Comparison of ENCODE assay signal across 13 cellular contexts in genomic region chr6:35473075-35473848, GRCh38. TPM values are rescaled to one million over a fixed set of nuclear protein-coding genes. Genes with fewer than 3 reads are reported as not detected.
DNase-seq lines count a peak whose midpoint lies in the region; ATAC-seq and TF ChIP-seq lines count a peak whose summit lies in the region.
"Had no signal": no experiment of that assay in that cellular context is flagged by ENCODE, and none has a peak within 500 bp of the region (broad histone marks: within the 10 kb centered on the region; RNA-seq: fewer than 3 reads in every experiment).

No MANE protein-coding gene starts in this region.

- H3K27ac ChIP-seq in smooth muscle cell (ENCODE audit: low read depth) = peak overlapping the region; percentile 28

- no peak for ATAC-seq in GM21723 (IDR thresholded peaks at IDR 0.05; ENCODE audit: unreplicated experiment)
- ATAC-seq in HG03565 (IDR thresholded peaks at IDR 0.05; ENCODE audit: unreplicated experiment) = no peak

- peaks cover 67% of the 10 kb centered on the region for H3K36me3 Mint-ChIP-seq in activated T-cell treated with anti-CD3 and anti-CD28 coated beads, Interleukin-2, amount 50 U/mL, for 24 hours (ENCODE audit: low read depth)
- peaks cover 31% of the 10 kb centered on the region for H3K36me3 Mint-ChIP-seq in HFFc6 (ENCODE audit: low read depth)

- peaks cover 4% of the 10 kb centered on the region for H3K36me3 ChIP-seq in smooth muscle cell (ENCODE audit: low read depth)

- H3K27me3 ChIP-seq in smooth muscle cell (ENCODE audit: low read depth) = no peaks in the 10 kb centered on the region
- H3K27me3 ChIP-seq: vagina had no signal

- no peaks in the 10 kb centered on the region for H3K9me3 Mint-ChIP-seq in activated T-cell treated with anti-CD3 and anti-CD28 coated beads, Interleukin-2, amount 50 U/mL, for 24 hours
- H3K9me3 Mint-ChIP-seq in HFFc6 = peaks cover 7% of the 10 kb centered on the region

- H3K9me3 ChIP-seq in smooth muscle cell (replicated peaks; ENCODE audit: low read depth) = no peaks in the 10 kb centered on the region
- H3K9me3 ChIP-seq: vagina had no signal

- WGBS in smooth muscle cell (ENCODE audit: low lambda C conversion rate) = 86% methylated on average over 9 of the region's 9 CpGs

- peak overlapping the region; percentile 55 for H3K4me3 Mint-ChIP-seq in activated T-cell treated with anti-CD3 and anti-CD28 coated beads, Interleukin-2, amount 50 U/mL, for 24 hours
- no peak overlapping the region for H3K4me3 Mint-ChIP-seq in HFFc6

- DNase-seq in activated T-cell treated with anti-CD3 and anti-CD28 coated beads, Interleukin-2, amount 50 U/mL, for 24 hours = peak; percentile 52
- DNase-seq in activated T-cell treated with anti-CD3 and anti-CD28 coated beads for 4 hours (no peak), HFFc6 (no peak), smooth muscle cell (lab: John Stamatoyannopoulos, UW; ENCODE audit: unreplicated experiment) (no peak), SW480 (ENCODE audit: low spot score) (no peak)
- DNase-seq in activated CD8-positive, alpha-beta memory T cell treated with anti-CD3 and anti-CD28 coated beads, Interleukin-2, amount 50 U/mL, for 48 hours = peak; percentile 78
- DNase-seq: activated naive CD4-positive, alpha-beta T cell had no signal

- peaks cover 26% of the 10 kb centered on the region for H3K79me2 ChIP-seq in smooth muscle cell (ENCODE audit: low read depth)

- H3K4me1 ChIP-seq in smooth muscle cell (ENCODE audit: low read depth) = peaks cover 14% of the 10 kb centered on the region

- H3K9ac ChIP-seq in smooth muscle cell (ENCODE audit: low read depth) = no peak overlapping the region

- H3K4me1 Mint-ChIP-seq in activated T-cell treated with anti-CD3 and anti-CD28 coated beads, Interleukin-2, amount 50 U/mL, for 24 hours (ENCODE audit: low read depth) = peaks cover 31% of the 10 kb centered on the region
- peaks cover 31% of the 10 kb centered on the region for H3K4me1 Mint-ChIP-seq in HFFc6 (ENCODE audit: low read depth)

- TF ChIP-seq CTCF in HFFc6 (IDR thresholded peaks at IDR 0.05) (no peak), smooth muscle cell (IDR thresholded peaks at IDR 0.05; ENCODE audit: borderline replicate concordance, insufficient read depth, poor library complexity, severe bottlenecking) (no peak)

- H3K4me2 ChIP-seq in smooth muscle cell = no peak overlapping the region

- H3F3A ChIP-seq in smooth muscle cell (ENCODE audit: low read depth) = peaks cover 38% of the 10 kb centered on the region

- H3K4me3 ChIP-seq in smooth muscle cell = no peak overlapping the region
- H3K4me3 ChIP-seq: GM23248, vagina had no signal

- H2AFZ ChIP-seq in smooth muscle cell (ENCODE audit: low read depth) = no peak overlapping the region
- H2AFZ ChIP-seq: GM23248 had no signal

- H3K27ac Mint-ChIP-seq in activated T-cell treated with anti-CD3 and anti-CD28 coated beads, Interleukin-2, amount 50 U/mL, for 24 hours = peak overlapping the region; percentile 99
- H3K27ac Mint-ChIP-seq in HFFc6 = peak overlapping the region; percentile 97

- peaks cover 63% of the 10 kb centered on the region for H4K20me1 ChIP-seq in smooth muscle cell (ENCODE audit: low read depth)

- no peaks in the 10 kb centered on the region for H3K27me3 Mint-ChIP-seq in activated T-cell treated with anti-CD3 and anti-CD28 coated beads, Interleukin-2, amount 50 U/mL, for 24 hours
- H3K27me3 Mint-ChIP-seq in HFFc6 (ENCODE audit: insufficient read depth) = peaks cover 28% of the 10 kb centered on the region

RNA-seq across cellular contexts. Expression of gene RPL10A, which starts 5.1 kb away (rescaled TPM):
- total RNA-seq in HFFc6 (2021; fragmentation: NEBNext Ultra II Directional; extraction: Animal tissue kit (Norgen Biotek cat#: 25700)) = 1,000 to 10,000 TPM; 1,220 to 1,355 (median 1,285) TPM
- total RNA-seq in smooth muscle cell = 1,012 and 1,090 TPM in 2 replicates
- 307 and 339 TPM in 2 replicates for polyA plus RNA-seq in smooth muscle cell

RNA-seq across cellular contexts. Expression of gene FANCE, which starts 21.1 kb away (rescaled TPM):
- 10 to 100 TPM in 1 of 6 experiments, 1 to 10 TPM in 5; 7.2 to 10.7 (median 9.2) TPM for total RNA-seq in HFFc6 (2021; fragmentation: NEBNext Ultra II Directional; extraction: Animal tissue kit (Norgen Biotek cat#: 25700))
- 2.3 and 3.6 TPM in 2 replicates for total RNA-seq in smooth muscle cell
- polyA plus RNA-seq in smooth muscle cell = 5.6 and 7.3 TPM in 2 replicates

RNA-seq across cellular contexts. Expression of gene TEAD3, which starts 23.6 kb away (rescaled TPM):
- 10 to 100 TPM; 34.2 to 39.5 (median 36.5) TPM for total RNA-seq in HFFc6 (2021; fragmentation: NEBNext Ultra II Directional; extraction: Animal tissue kit (Norgen Biotek cat#: 25700))
- total RNA-seq in smooth muscle cell = 22.5 and 29.1 TPM in 2 replicates
- 40.6 and 42.8 TPM in 2 replicates for polyA plus RNA-seq in smooth muscle cell

RNA-seq across cellular contexts. Expression of gene TULP1, which starts 39.4 kb away (rescaled TPM):
- total RNA-seq in HFFc6 (2021; fragmentation: NEBNext Ultra II Directional; extraction: Animal tissue kit (Norgen Biotek cat#: 25700)) = not detected
- 0.31 TPM in 1 of 2 replicates, not detected in the other for total RNA-seq in smooth muscle cell
- 0.26 and 0.78 TPM in 2 replicates for polyA plus RNA-seq in smooth muscle cell
- total RNA-seq: GM23248, RPMI7951, vagina had no signal
- polyA plus RNA-seq: GM23248, keratinocyte had no signal

Comparison
In these comparisons a context has a peak if more than half of its experiments do, and no peak if none do; other contexts are left out.
1. DNase-seq: peak in activated T-cell treated with anti-CD3 and anti-CD28 coated beads, Interleukin-2, amount 50 U/mL, for 24 hours (single experiment) and activated CD8-positive, alpha-beta memory T cell treated with anti-CD3 and anti-CD28 coated beads, Interleukin-2, amount 50 U/mL, for 48 hours (single experiment); none in activated T-cell treated with anti-CD3 and anti-CD28 coated beads for 4 hours (single experiment), HFFc6 (single experiment), smooth muscle cell (single experiment) and SW480 (single experiment).